In genomic region chr13:92843549-92843948, GRCh38 we compare ENCODE assay signal across 9 cellular contexts.
DNase-seq lines count a peak whose midpoint lies in the region; ATAC-seq and TF ChIP-seq lines count a peak whose summit lies in the region.
"Had no signal": no experiment of that assay in that cellular context is flagged by ENCODE, and none has a peak within 500 bp of the region (broad histone marks: within the 10 kb centered on the region; RNA-seq: fewer than 3 reads in every experiment).

No MANE protein-coding gene starts in this region.

- no peak overlapping the region for H3K4me3 ChIP-seq in mesenchymal stem cell (ENCODE audit: insufficient read depth in 1 of 2, low read depth in 1 of 2, low read length in 2 of 2)
- H3K4me3 ChIP-seq in OCI-LY7 (ENCODE audit: low read depth, low read length, poor library complexity, severe bottlenecking) = no peak overlapping the region
- H3K4me3 ChIP-seq: coronary artery had no signal

- H3K36me3 ChIP-seq in mesenchymal stem cell (ENCODE audit: control insufficient read depth in 1 of 2, insufficient read depth in 2 of 2, low read depth in 1 of 2, low read length in 2 of 2) = no peaks in the 10 kb centered on the region
- H3K36me3 ChIP-seq in OCI-LY7 (ENCODE audit: insufficient read depth, low read length) = no peaks in the 10 kb centered on the region

- H3K23ac ChIP-seq in mesenchymal stem cell (ENCODE audit: low read length in 2 of 2) = no peak overlapping the region

- H4K8ac ChIP-seq in mesenchymal stem cell (ENCODE audit: low read length) = no peak overlapping the region

- peak; percentile 87 for DNase-seq in HT1080 (ENCODE audit: low read depth)
- peak; percentile 15 for DNase-seq in RWPE1 (ENCODE audit: low spot score)
- peak; percentile 78 for DNase-seq in mesenchymal stem cell
- no peak for DNase-seq in UCSD-AML1 (lab: John Stamatoyannopoulos, UW; ENCODE audit: unreplicated experiment)
- DNase-seq in OCI-LY7 (ENCODE audit: low spot score) = no peak
- no peak for DNase-seq in mesenteric fat pad (ENCODE audit: low spot score)
- DNase-seq in retina = no peak

- intact Hi-C loops in OCI-LY7 (cut with micrococcal nuclease; ENCODE audit: unreplicated experiment) = no loop called here

- H3K9me3 ChIP-seq in mesenchymal stem cell (ENCODE audit: control insufficient read depth, low read length) (peaks cover 7% of the 10 kb centered on the region), OCI-LY7 (ENCODE audit: low read length) (no peaks in the 10 kb centered on the region)

- H4K20me1 ChIP-seq in OCI-LY7 (ENCODE audit: insufficient read depth, low read length) = no peaks in the 10 kb centered on the region

- H3K18ac ChIP-seq in mesenchymal stem cell (ENCODE audit: low read depth in 1 of 2, low read length in 2 of 2) = no peak overlapping the region

- POLR2A ChIA-PET in RWPE1 (lab: Yijun Ruan, JAX; ENCODE audit: low non-redundant PET) = no interaction called here
- POLR2A ChIA-PET in OCI-LY7 (lab: Charles Lee) = no interaction called here

- CTCF ChIA-PET in RWPE1 (lab: Yijun Ruan, JAX) (no interaction called here), OCI-LY7 (lab: Charles Lee; ENCODE audit: unreplicated experiment) (no interaction called here)

- H3K79me1 ChIP-seq in mesenchymal stem cell (replicated peaks; ENCODE audit: low read length, poor library complexity, severe bottlenecking) = no peaks in the 10 kb centered on the region

- no peaks in the 10 kb centered on the region for H3K79me2 ChIP-seq in OCI-LY7 (ENCODE audit: insufficient read depth, low read depth, low read length)

- H3K4ac ChIP-seq in mesenchymal stem cell (ENCODE audit: low read depth in 1 of 2, low read length in 2 of 2) = no peak overlapping the region

- peak overlapping the region; percentile 62 for H2AK5ac ChIP-seq in mesenchymal stem cell (ENCODE audit: low read length, severe bottlenecking)

- no peak overlapping the region for H3K4me2 ChIP-seq in mesenchymal stem cell (ENCODE audit: low read length, poor library complexity, severe bottlenecking)
- no peak overlapping the region for H3K4me2 ChIP-seq in OCI-LY7 (ENCODE audit: low read length)

- H2BK15ac ChIP-seq in mesenchymal stem cell (ENCODE audit: low read depth, poor library complexity, severe bottlenecking) = no peak overlapping the region

- WGBS in mesenchymal stem cell = 50% methylated on average over 2 of the region's 4 CpGs

- no peak overlapping the region for H2BK12ac ChIP-seq in mesenchymal stem cell (ENCODE audit: low read length in 2 of 2)

- H3K27ac ChIP-seq in RWPE1 (no peak overlapping the region), mesenchymal stem cell (ENCODE audit: low read length, poor library complexity, severe bottlenecking) (peak overlapping the region; percentile 85), OCI-LY7 (ENCODE audit: low read depth, low read length, poor library complexity, severe bottlenecking) (no peak overlapping the region)
- H3K27ac ChIP-seq: coronary artery had no signal

- no TSS peak for BruUV-seq in OCI-LY7 (replicated peaks; lab: Mats Ljungman, UMichigan)

- ATAC-seq in GM18520 (IDR thresholded peaks at IDR 0.05; ENCODE audit: unreplicated experiment) = peak; percentile 45

- H3K27me3 ChIP-seq in mesenchymal stem cell (ENCODE audit: control insufficient read depth in 1 of 2, insufficient read depth in 1 of 2, low read length in 2 of 2) = no peaks in the 10 kb centered on the region

- peaks cover 2% of the 10 kb centered on the region for H3K4me1 ChIP-seq in mesenchymal stem cell (ENCODE audit: control insufficient read depth, insufficient read depth, low read depth, low read length)
- H3K4me1 ChIP-seq in OCI-LY7 (ENCODE audit: insufficient read depth, low read length, poor library complexity, severe bottlenecking) = no peaks in the 10 kb centered on the region

- no peak overlapping the region for H2BK120ac ChIP-seq in mesenchymal stem cell (ENCODE audit: low read depth, low read length)

- H3K9me2 ChIP-seq in OCI-LY7 (ENCODE audit: insufficient read depth, low read length) = no peaks in the 10 kb centered on the region

- H3K9ac ChIP-seq in mesenchymal stem cell (ENCODE audit: low read length) = peak overlapping the region; percentile 62

- H2BK5ac ChIP-seq in mesenchymal stem cell (ENCODE audit: low read depth, low read length, poor library complexity, severe bottlenecking) = no peak overlapping the region

- H2AFZ ChIP-seq in mesenchymal stem cell (ENCODE audit: low read depth, low read length) (no peak overlapping the region), OCI-LY7 (ENCODE audit: low read length) (no peak overlapping the region)

- peak overlapping the region in 1 of 2 experiments; percentile 66 for H3K14ac ChIP-seq in mesenchymal stem cell (ENCODE audit: low read length in 2 of 2)

- no peak for TF ChIP-seq CTCF in RWPE1 (conservative IDR thresholded peaks at IDR 0.05; ENCODE audit: low read depth)
- no peak for TF ChIP-seq CTCF in OCI-LY7 (conservative IDR thresholded peaks at IDR 0.05; ENCODE audit: low read length)

- H4K91ac ChIP-seq in mesenchymal stem cell (ENCODE audit: low read length) = no peak overlapping the region

Comparison
In these comparisons a context has a peak if more than half of its experiments do, and no peak if none do; other contexts are left out.
1. DNase-seq: peak in HT1080 (single experiment), RWPE1 (single experiment) and mesenchymal stem cell (single experiment); none in UCSD-AML1 (single experiment), OCI-LY7 (single experiment), mesenteric fat pad (single experiment) and retina (single experiment).